8 cellular contexts compared by ENCODE assay signal in the genomic region with DNA sequence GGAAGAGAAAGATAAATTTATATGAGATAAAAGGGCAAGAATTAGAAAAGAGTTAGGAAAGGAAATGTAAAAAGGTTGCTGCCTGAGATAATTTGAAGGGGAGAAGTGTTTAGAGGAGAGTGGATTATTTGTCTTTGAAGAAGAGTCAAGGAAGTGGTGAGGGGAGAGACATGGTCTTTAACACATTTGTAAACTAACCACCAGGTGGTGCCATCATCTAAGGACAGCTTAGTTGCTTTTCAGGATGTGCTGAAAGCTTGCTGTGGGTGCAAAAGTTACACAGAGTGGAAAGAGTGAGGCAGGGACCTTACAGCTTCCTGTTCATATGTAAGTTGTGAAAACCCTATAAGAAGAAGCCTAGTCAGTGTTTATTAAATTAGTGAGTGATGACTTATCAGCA.
A peak's percentile ranks its signal among the peaks of the same experiment; 100 is the strongest.
DNase-seq lines count a peak whose midpoint lies in the region; ATAC-seq, FAIRE-seq and TF ChIP-seq lines count a peak whose summit lies in the region.

No MANE protein-coding gene starts in this region.

- no peaks in the 10 kb centered on the region for H3K27me3 Mint-ChIP-seq in activated naive CD4-positive, alpha-beta T cell treated with anti-CD3 and anti-CD28 coated beads, Interleukin-2, amount 10 ng/mL, durations not matched to agents 7 days and 5 days
- no peaks in the 10 kb centered on the region for H3K27me3 Mint-ChIP-seq in activated naive CD8-positive, alpha-beta T cell treated with anti-CD3 and anti-CD28 coated beads for 36 hours

- H3K36me3 ChIP-seq in gastroesophageal sphincter = no peaks in the 10 kb centered on the region

- no peaks in the 10 kb centered on the region for H3K4me1 Mint-ChIP-seq in activated naive CD4-positive, alpha-beta T cell treated with anti-CD3 and anti-CD28 coated beads, Interleukin-2, amount 10 ng/mL, durations not matched to agents 7 days and 5 days
- no peaks in the 10 kb centered on the region for H3K4me1 Mint-ChIP-seq in activated naive CD8-positive, alpha-beta T cell treated with anti-CD3 and anti-CD28 coated beads for 36 hours

- H3K9me3 ChIP-seq in gastroesophageal sphincter = peaks cover 0 to 6% (median 0%) of the 10 kb centered on the region in 3 donors

- no peak overlapping the region for H3K27ac Mint-ChIP-seq in activated naive CD4-positive, alpha-beta T cell treated with anti-CD3 and anti-CD28 coated beads, Interleukin-2, amount 10 ng/mL, durations not matched to agents 7 days and 5 days
- H3K27ac Mint-ChIP-seq in activated naive CD8-positive, alpha-beta T cell treated with anti-CD3 and anti-CD28 coated beads for 36 hours = no peak overlapping the region

- H3K4me3 ChIP-seq in gastroesophageal sphincter = no peak overlapping the region

- no peak overlapping the region for H3K27ac ChIP-seq in gastroesophageal sphincter

- CTCF ChIA-PET in activated naive CD4-positive, alpha-beta T cell treated with anti-CD3 and anti-CD28 coated beads, Interleukin-2, amount 10 ng/mL, durations not matched to agents 7 days and 5 days (lab: Charles Lee) = interaction anchor here (1.1 kb wide), 1 partner anchor 596 kb away, joined by 3 read pairs; no protein-coding TSS in a partner anchor

- H3K9me3 Mint-ChIP-seq in activated naive CD4-positive, alpha-beta T cell treated with anti-CD3 and anti-CD28 coated beads, Interleukin-2, amount 10 ng/mL, durations not matched to agents 7 days and 5 days = peaks cover 9% of the 10 kb centered on the region
- H3K9me3 Mint-ChIP-seq in activated naive CD8-positive, alpha-beta T cell treated with anti-CD3 and anti-CD28 coated beads for 36 hours = peaks cover 7% of the 10 kb centered on the region

- TF ChIP-seq CTCF in gastroesophageal sphincter (IDR thresholded peaks at IDR 0.05) = no peak

- H3K27me3 ChIP-seq in gastroesophageal sphincter = no peaks in the 10 kb centered on the region

- no peaks in the 10 kb centered on the region for H3K36me3 Mint-ChIP-seq in activated naive CD4-positive, alpha-beta T cell treated with anti-CD3 and anti-CD28 coated beads, Interleukin-2, amount 10 ng/mL, durations not matched to agents 7 days and 5 days
- peaks cover 3% of the 10 kb centered on the region for H3K36me3 Mint-ChIP-seq in activated naive CD8-positive, alpha-beta T cell treated with anti-CD3 and anti-CD28 coated beads for 36 hours

- no peaks in the 10 kb centered on the region for H3K4me1 ChIP-seq in gastroesophageal sphincter

- no peak for FAIRE-seq in urothelium cell line (lab: Jason Lieb, UNC)

- no peak for TF ChIP-seq EP300 in gastroesophageal sphincter (IDR thresholded peaks at IDR 0.05)

- ATAC-seq in gastroesophageal sphincter = no peak
- no peak for ATAC-seq in GM18858 (IDR thresholded peaks at IDR 0.05; ENCODE audit: unreplicated experiment)

- no peak for TF ChIP-seq POLR2A in gastroesophageal sphincter (IDR thresholded peaks at IDR 0.05)

- peak; percentile 24 for DNase-seq in activated naive CD4-positive, alpha-beta T cell treated with anti-CD3 and anti-CD28 coated beads, Interleukin-2, amount 10 ng/mL, durations not matched to agents 7 days and 5 days
- DNase-seq in activated naive CD4-positive, alpha-beta T cell treated with anti-CD3 and anti-CD28 coated beads, Interleukin-2, amount 50 U/mL, for 16 hours = no peak
- peak; percentile 8 for DNase-seq in NCI-H1436 treated with DMSO at 0.1 percent for 48 hours (lab: John Stamatoyannopoulos, UW)
- peak; percentile 12 for DNase-seq in activated naive CD8-positive, alpha-beta T cell treated with anti-CD3 and anti-CD28 coated beads for 36 hours
- peak; percentile 6 for DNase-seq in urothelium cell line (ENCODE audit: low spot score)
- DNase-seq in retina = no peak

- no peak overlapping the region for H3K4me3 Mint-ChIP-seq in activated naive CD4-positive, alpha-beta T cell treated with anti-CD3 and anti-CD28 coated beads, Interleukin-2, amount 10 ng/mL, durations not matched to agents 7 days and 5 days
- H3K4me3 Mint-ChIP-seq in activated naive CD8-positive, alpha-beta T cell treated with anti-CD3 and anti-CD28 coated beads for 36 hours = no peak overlapping the region

Comparison
In these comparisons a context has a peak if more than half of its experiments do, and no peak if none do; other contexts are left out.
1. DNase-seq: peak in activated naive CD4-positive, alpha-beta T cell treated with anti-CD3 and anti-CD28 coated beads, Interleukin-2, amount 10 ng/mL, durations not matched to agents 7 days and 5 days (single experiment), NCI-H1436 treated with DMSO at 0.1 percent for 48 hours (single experiment), activated naive CD8-positive, alpha-beta T cell treated with anti-CD3 and anti-CD28 coated beads for 36 hours (single experiment) and urothelium cell line (single experiment); none in activated naive CD4-positive, alpha-beta T cell treated with anti-CD3 and anti-CD28 coated beads, Interleukin-2, amount 50 U/mL, for 16 hours (single experiment) and retina (single experiment).